ENCODE assay signal across 8 cellular contexts in the genomic region with DNA sequence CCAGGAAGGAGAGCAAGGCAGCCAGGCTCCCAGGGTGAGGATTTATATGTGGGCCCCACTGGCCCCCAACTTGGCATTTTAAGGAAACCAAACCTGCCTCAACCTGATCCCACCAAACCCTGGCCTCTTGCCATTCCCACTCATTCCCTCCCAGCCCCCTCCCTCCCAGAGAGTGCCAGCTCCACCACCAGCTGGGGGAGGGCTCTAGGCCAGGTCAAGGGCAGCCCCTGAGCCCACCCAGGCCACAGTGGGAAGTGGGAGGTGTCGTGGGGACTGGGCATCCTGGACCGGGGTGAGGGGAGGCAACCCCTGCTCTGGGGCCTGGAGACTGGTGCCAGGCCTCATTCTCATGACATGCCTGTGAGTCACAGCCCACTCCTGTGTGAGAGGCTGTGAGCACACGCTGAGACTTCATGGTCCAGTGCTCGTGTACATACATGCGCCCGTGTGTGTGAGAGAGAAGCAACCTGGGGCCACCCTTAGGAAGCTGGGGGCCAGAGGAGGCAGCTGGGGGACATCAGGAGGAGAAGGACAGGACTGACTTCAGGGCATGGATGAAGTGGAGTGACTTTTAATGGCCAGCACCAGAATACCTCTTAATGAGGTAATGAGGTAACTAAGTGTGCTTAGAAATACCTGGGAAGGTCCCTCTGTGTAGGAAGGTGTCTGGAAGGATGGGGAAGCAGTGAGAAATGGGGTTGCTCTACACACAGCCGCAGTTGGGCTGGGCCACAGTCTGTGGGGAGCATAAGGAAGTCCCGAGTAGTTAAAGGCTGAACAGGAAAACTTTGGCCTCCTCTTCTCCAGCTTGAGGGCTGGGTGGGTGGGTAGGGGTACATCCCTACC.
DNase-seq lines count a peak whose midpoint lies in the region; ATAC-seq and TF ChIP-seq lines count a peak whose summit lies in the region.

Gene S100A2 (minus strand): TSS at position 316 of the 846 bp plus-strand sequence. CDS start 1,967 bp downstream, outside the sequence.

- no peak for TF ChIP-seq CTCF in WI38 (IDR thresholded peaks at IDR 0.05; ENCODE audit: low read depth, low read length)
- no peak for TF ChIP-seq CTCF in coronary artery (IDR thresholded peaks at IDR 0.05)

- peak within 1 kb of the TSS; percentile 99 to 100 for H3K27ac ChIP-seq in coronary artery

- peak; percentile 75 for ATAC-seq in memory B cell (ENCODE audit: low read depth)
- ATAC-seq in stimulated activated naive CD8-positive, alpha-beta T cell treated with anti-CD3 and anti-CD28 coated beads, Interleukin-15, Interleukin-2, amounts not matched to agents 100 U/mL and 50 U/mL, for 24 hours: peak; percentile 77

- H3K4me1 Mint-ChIP-seq in memory B cell: peaks cover 25% of the 10 kb centered on the region

- no peaks in the 10 kb centered on the region for H3K27me3 Mint-ChIP-seq in memory B cell

- peak within 1 kb of the TSS; percentile 27 for H3K4me3 ChIP-seq in WI38 (ENCODE audit: low read depth, low read length)
- H3K4me3 ChIP-seq in coronary artery: peak within 1 kb of the TSS; percentile 57

- H3K4me3 Mint-ChIP-seq in memory B cell: peak within 1 kb of the TSS; percentile 30

- H3K36me3 Mint-ChIP-seq in memory B cell: no peaks in the 10 kb centered on the region

- peak; percentile 4 to 54 for DNase-seq in NCI-H524 (lab: John Stamatoyannopoulos, UW)
- DNase-seq in NCI-H524 treated with DMSO at 0.1 percent for 48 hours (lab: John Stamatoyannopoulos, UW): no peak
- DNase-seq in LoVo (ENCODE audit: low spot score): peak; percentile 87
- peak; percentile 83 for DNase-seq in coronary artery (ENCODE audit: low spot score)
- no peak for DNase-seq in memory B cell (ENCODE audit: low spot score in 2 of 2)
- peak; percentile 70 for DNase-seq in stimulated activated naive CD8-positive, alpha-beta T cell treated with anti-CD3 and anti-CD28 coated beads, Interleukin-15, Interleukin-2, amounts not matched to agents 100 U/mL and 50 U/mL, for 24 hours
- DNase-seq in OCI-M2 (lab: John Stamatoyannopoulos, UW; ENCODE audit: unreplicated experiment): no peak

- peak within 1 kb of the TSS; percentile 82 for H3K27ac Mint-ChIP-seq in memory B cell

- no peaks in the 10 kb centered on the region for H3K9me3 Mint-ChIP-seq in memory B cell

Comparison
In these comparisons a context has a peak if more than half of its experiments do, and no peak if none do; other contexts are left out.
1. DNase-seq: peak in NCI-H524 (2 of 2), LoVo (single experiment), coronary artery (single experiment) and stimulated activated naive CD8-positive, alpha-beta T cell treated with anti-CD3 and anti-CD28 coated beads, Interleukin-15, Interleukin-2, amounts not matched to agents 100 U/mL and 50 U/mL, for 24 hours (single experiment); none in NCI-H524 treated with DMSO at 0.1 percent for 48 hours (single experiment), memory B cell (0 of 2) and OCI-M2 (single experiment).